ENCODE assay signal across 34 cellular contexts in the genomic region with DNA sequence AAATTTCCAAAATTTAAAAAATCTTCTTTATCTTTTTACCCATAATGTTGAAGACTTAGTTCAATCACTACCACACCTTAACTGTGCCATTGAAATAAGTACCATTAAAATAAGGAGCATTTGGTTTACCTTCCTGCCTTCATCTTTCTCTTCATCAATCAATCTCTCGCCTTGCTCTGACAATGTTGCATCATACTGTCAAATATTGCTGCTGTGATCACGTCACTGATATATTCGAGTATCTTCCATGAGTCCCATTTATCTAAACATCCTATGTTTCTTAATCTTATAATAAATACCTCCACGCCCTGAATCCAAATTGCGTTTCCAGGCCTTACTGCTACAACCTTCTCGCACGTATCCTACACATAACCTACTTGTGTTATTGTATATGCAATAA.
DNase-seq lines count a peak whose midpoint lies in the region; ATAC-seq, FAIRE-seq and TF ChIP-seq lines count a peak whose summit lies in the region.
"Had no signal": no experiment of that assay in that cellular context is flagged by ENCODE, and none has a peak within 500 bp of the region (broad histone marks: within the 10 kb centered on the region; RNA-seq: fewer than 3 reads in every experiment).

No MANE protein-coding gene starts in this region.

- H3K9me3 ChIP-seq in HepG2 (ENCODE audit: low read length) (no peaks in the 10 kb centered on the region), right lobe of liver (no peaks in the 10 kb centered on the region), IMR-90 (ENCODE audit: control insufficient read depth, insufficient read depth, low read length) (no peaks in the 10 kb centered on the region), K562 (replicated peaks; ENCODE audit: control insufficient read depth, insufficient read depth, low read depth, low read length) (no peaks in the 10 kb centered on the region), H1 (ENCODE audit: insufficient read depth in 2 of 2, low read depth in 1 of 2, low read length in 1 of 2) (no peaks in the 10 kb centered on the region)
- H3K9me3 ChIP-seq: A549, BE2C, Caco-2 had no signal

- H3K14ac ChIP-seq in IMR-90 (replicated peaks; ENCODE audit: low read depth, low read length) (no peak overlapping the region), H1 (ENCODE audit: insufficient read length) (no peak overlapping the region)

- H3K23ac ChIP-seq in IMR-90 (ENCODE audit: low read depth, low read length) (no peak overlapping the region), H1 (ENCODE audit: insufficient read length) (no peak overlapping the region)

- H4K20me1 ChIP-seq in HepG2 (ENCODE audit: insufficient read depth, low read length): no peaks in the 10 kb centered on the region
- H4K20me1 ChIP-seq in IMR-90 (ENCODE audit: insufficient read depth, low read length): no peaks in the 10 kb centered on the region
- H4K20me1 ChIP-seq in K562 (replicated peaks; ENCODE audit: control insufficient read depth, insufficient read depth, low read length): no peaks in the 10 kb centered on the region
- H4K20me1 ChIP-seq in H1 (replicated peaks in 1 of 2; ENCODE audit: control insufficient read depth in 1 of 2, insufficient read depth in 2 of 2, low read length in 2 of 2): no peaks in the 10 kb centered on the region
- H4K20me1 ChIP-seq: BLaER1; BLaER1 treated with 17β-estradiol and CSF1 and Interleukin-3, amounts not matched to agents 10 nM and 100 nM had no signal

- no peak overlapping the region for H2AK9ac ChIP-seq in IMR-90 (replicated peaks; ENCODE audit: low read depth, low read length, poor library complexity)

- H3K56ac ChIP-seq in IMR-90 (ENCODE audit: extremely low read depth, insufficient read depth, low read length) (no peak overlapping the region), H1 (replicated peaks; ENCODE audit: insufficient read length, low read depth, low read length) (no peak overlapping the region)

- no peak overlapping the region for H4K8ac ChIP-seq in IMR-90 (ENCODE audit: low read depth in 2 of 2, low read length in 2 of 2)
- no peak overlapping the region for H4K8ac ChIP-seq in H1 (ENCODE audit: extremely low read depth, insufficient read depth, low read length)

- in situ Hi-C loops in HepG2 (cut with HindIII; ENCODE audit: extremely low pct_ligation_motif_present, low pct_unique_long_range_greater_than_20kb): no loop called here
- in situ Hi-C loops in IMR-90 (cut with MboI; ENCODE audit: low sequenced_read_pairs): no loop called here
- in situ Hi-C loops in K562 (cut with MboI): no loop called here

- H3K9ac ChIP-seq in HepG2 (ENCODE audit: insufficient read depth, low read depth, low read length) (no peak overlapping the region), IMR-90 (ENCODE audit: low read depth, low read length) (no peak overlapping the region), K562 (ENCODE audit: insufficient read depth in 1 of 2, low read depth in 2 of 2, low read length in 2 of 2) (no peak overlapping the region), H1 (replicated peaks in 1 of 4; ENCODE audit: extremely low read depth in 1 of 4, low read depth in 3 of 4, low read length in 3 of 4) (no peak overlapping the region)
- H3K9ac ChIP-seq: BLaER1; BLaER1 treated with 17β-estradiol and CSF1 and Interleukin-3, amounts not matched to agents 10 nM and 100 nM had no signal

- H3K79me1 ChIP-seq in IMR-90 (ENCODE audit: low read depth in 1 of 2, low read length in 2 of 2) (no peaks in the 10 kb centered on the region), H1 (ENCODE audit: low read depth, low read length) (no peaks in the 10 kb centered on the region)

- TF ChIP-seq POLR2A in HepG2 (IDR thresholded peaks at IDR 0.05; ENCODE audit: insufficient read depth in 1 of 2, low read depth in 2 of 2, low read length in 2 of 2): no peak
- no peak for TF ChIP-seq POLR2A in right lobe of liver (IDR thresholded peaks at IDR 0.05)
- no peak for TF ChIP-seq POLR2A in IMR-90 (IDR thresholded peaks at IDR 0.05; ENCODE audit: low read depth, low read length)
- no peak for TF ChIP-seq POLR2A in K562 (conservative IDR thresholded peaks at IDR 0.05)
- TF ChIP-seq POLR2A in H1 (IDR thresholded peaks at IDR 0.05; ENCODE audit: control extremely low read depth in 1 of 2, low read depth in 2 of 2, low read length in 2 of 2): no peak

- TF ChIP-seq RAD21 in HepG2 (CRISPR knock-in tag; IDR thresholded peaks at IDR 0.05): no peak
- no peak for TF ChIP-seq RAD21 in IMR-90 (IDR thresholded peaks at IDR 0.05; ENCODE audit: low read length)
- TF ChIP-seq RAD21 in K562 (CRISPR knock-in tag; conservative IDR thresholded peaks at IDR 0.05 in 1 of 2, IDR thresholded peaks at IDR 0.05 in 1 of 2): no peak
- no peak for TF ChIP-seq RAD21 in H1 (IDR thresholded peaks at IDR 0.05 in 1 of 2, conservative IDR thresholded peaks at IDR 0.05 in 1 of 2; ENCODE audit: low read depth in 2 of 2, low read length in 2 of 2)

- no peak overlapping the region for H2AFZ ChIP-seq in HepG2 (ENCODE audit: low read length)
- H2AFZ ChIP-seq in IMR-90 (replicated peaks; ENCODE audit: low read length, poor library complexity): no peak overlapping the region
- no peak overlapping the region for H2AFZ ChIP-seq in K562 (ENCODE audit: low read depth, low read length)
- H2AFZ ChIP-seq in H1 (ENCODE audit: low read length): no peak overlapping the region

- H3K27ac ChIP-seq in HepG2 (ENCODE audit: extremely low read length, insufficient read depth, low read length) (no peak overlapping the region), right lobe of liver (no peak overlapping the region), IMR-90 (ENCODE audit: insufficient read depth, low read length) (no peak overlapping the region), K562 (ENCODE audit: extremely low read depth, low read depth, low read length) (no peak overlapping the region), H1 (ENCODE audit: low read depth, low read length) (no peak overlapping the region)
- H3K27ac ChIP-seq: 22Rv1; A549; BLaER1; BLaER1 treated with 17β-estradiol and CSF1 and Interleukin-3, amounts not matched to agents 10 nM and 100 nM; C4-2B had no signal

- H3K4me2 ChIP-seq in HepG2 (ENCODE audit: low read depth, low read length): no peak overlapping the region
- no peak overlapping the region for H3K4me2 ChIP-seq in IMR-90 (ENCODE audit: low read depth, low read length)
- H3K4me2 ChIP-seq in K562 (ENCODE audit: insufficient read depth, low read length): no peak overlapping the region
- no peak overlapping the region for H3K4me2 ChIP-seq in H1 (ENCODE audit: insufficient read depth in 1 of 2, low read depth in 2 of 2, low read length in 2 of 2)
- H3K4me2 ChIP-seq: A549; BLaER1; BLaER1 treated with 17β-estradiol and CSF1 and Interleukin-3, amounts not matched to agents 10 nM and 100 nM had no signal

- H3K4me1 ChIP-seq in HepG2 (ENCODE audit: insufficient read depth, low read length): no peaks in the 10 kb centered on the region
- no peaks in the 10 kb centered on the region for H3K4me1 ChIP-seq in right lobe of liver
- no peaks in the 10 kb centered on the region for H3K4me1 ChIP-seq in IMR-90 (ENCODE audit: control insufficient read depth, insufficient read depth, low read length)
- H3K4me1 ChIP-seq in K562 (replicated peaks in 1 of 2; ENCODE audit: control insufficient read depth in 2 of 2, insufficient read depth in 2 of 2, low read length in 2 of 2): no peaks in the 10 kb centered on the region
- no peaks in the 10 kb centered on the region for H3K4me1 ChIP-seq in H1 (replicated peaks in 1 of 4; ENCODE audit: control insufficient read depth in 3 of 4, insufficient read depth in 4 of 4, low read length in 3 of 4)

- H4K91ac ChIP-seq in IMR-90 (ENCODE audit: insufficient read depth, low read depth, low read length) (no peak overlapping the region), H1 (replicated peaks; ENCODE audit: insufficient read length, low read length) (no peak overlapping the region)

- POLR2A ChIA-PET in HepG2 (lab: Yijun Ruan, JAX) (no interaction called here), IMR-90 (lab: Charles Lee; ENCODE audit: unreplicated experiment) (no interaction called here), K562 (lab: Yijun Ruan, JAX) (interaction anchor here (0.6 kb wide), 1 partner anchor 40 kb away, joined by 3 read pairs; no protein-coding TSS in a partner anchor), H1 (lab: Charles Lee; ENCODE audit: partially characterized antibody) (no interaction called here)

- FAIRE-seq in HepG2 (lab: Jason Lieb, UNC): no peak
- no peak for FAIRE-seq in K562 (lab: Jason Lieb, UNC)
- FAIRE-seq in H1 (lab: Jason Lieb, UNC): no peak
- FAIRE-seq: A549, D721Med had no signal

- no peak for TF ChIP-seq EP300 in HepG2 (IDR thresholded peaks at IDR 0.05; ENCODE audit: low read depth in 2 of 2, low read length in 2 of 2)
- no peak for TF ChIP-seq EP300 in HepG2 (CRISPR knock-in tag; IDR thresholded peaks at IDR 0.05; ENCODE audit: borderline replicate concordance)
- no peak for TF ChIP-seq EP300 in K562 (IDR thresholded peaks at IDR 0.05; ENCODE audit: low read length)
- no peak for TF ChIP-seq EP300 in H1 (IDR thresholded peaks at IDR 0.05; ENCODE audit: borderline replicate concordance in 1 of 2, low read depth in 2 of 2, low read length in 2 of 2)

- H2BK15ac ChIP-seq in IMR-90 (ENCODE audit: low read depth, low read length): no peak overlapping the region
- no peak overlapping the region for H2BK15ac ChIP-seq in H1 (ENCODE audit: low read length)

- H3K79me2 ChIP-seq in HepG2 (ENCODE audit: insufficient read depth, low read length) (no peaks in the 10 kb centered on the region), K562 (ENCODE audit: control insufficient read depth, insufficient read depth, low read length) (no peaks in the 10 kb centered on the region), H1 (ENCODE audit: control insufficient read depth in 1 of 2, insufficient read depth in 2 of 2, low read length in 2 of 2) (no peaks in the 10 kb centered on the region)

- no peak for TF ChIP-seq CTCF in HepG2 (CRISPR knock-in tag; IDR thresholded peaks at IDR 0.05)
- TF ChIP-seq CTCF in right lobe of liver (IDR thresholded peaks at IDR 0.05): no peak
- TF ChIP-seq CTCF in IMR-90 (conservative IDR thresholded peaks at IDR 0.05; ENCODE audit: low read depth, low read length): no peak
- TF ChIP-seq CTCF in K562 (IDR thresholded peaks at IDR 0.05 in 2 of 3, conservative IDR thresholded peaks at IDR 0.05 in 1 of 3; ENCODE audit: insufficient read depth in 2 of 3, low read depth in 1 of 3, low read length in 3 of 3): no peak
- no peak for TF ChIP-seq CTCF in H1 (IDR thresholded peaks at IDR 0.05; ENCODE audit: control extremely low read depth in 1 of 3, insufficient read depth in 1 of 3, low read depth in 1 of 3, low read length in 3 of 3)

- no peak overlapping the region for H2BK120ac ChIP-seq in IMR-90 (ENCODE audit: low read depth, low read length)
- H2BK120ac ChIP-seq in H1 (replicated peaks; ENCODE audit: low read depth, low read length): no peak overlapping the region

- CTCF ChIA-PET in HepG2 (lab: Yijun Ruan, JAX; ENCODE audit: low intra/inter-chr PET ratio, low total read pairs): no interaction called here
- CTCF ChIA-PET in IMR-90 (lab: Yijun Ruan, JAX): interaction anchor here (0.6 kb wide), 1 partner anchor 8 kb away, joined by 3 read pairs; no protein-coding TSS in a partner anchor
- CTCF ChIA-PET in K562 (lab: Yijun Ruan, JAX; ENCODE audit: low intra/inter-chr PET ratio): no interaction called here
- CTCF ChIA-PET in H1 (lab: Charles Lee; ENCODE audit: partially characterized antibody): interaction anchor here (0.7 to 0.8 kb wide), 2 partner anchors 8 to 193 kb away, joined by 3 read pairs; no protein-coding TSS in a partner anchor

- no peak for ATAC-seq in HepG2
- no peak for ATAC-seq in right lobe of liver
- no peak for ATAC-seq in IMR-90 (ENCODE audit: low read depth)
- ATAC-seq in K562: no peak
- ATAC-seq in HG02642 (IDR thresholded peaks at IDR 0.05; ENCODE audit: poor library complexity, unreplicated experiment): no peak
- ATAC-seq: A549; CD8-positive, alpha-beta T cell had no signal

- H2AK5ac ChIP-seq in IMR-90 (ENCODE audit: low read depth, low read length): no peak overlapping the region
- H2AK5ac ChIP-seq in H1 (ENCODE audit: low read depth, low read length): no peak overlapping the region

- no peaks in the 10 kb centered on the region for H3K9me1 ChIP-seq in IMR-90 (ENCODE audit: insufficient read depth, low read length)
- H3K9me1 ChIP-seq in K562 (ENCODE audit: control insufficient read depth, insufficient read depth, low read length): no peaks in the 10 kb centered on the region

- H3K18ac ChIP-seq in IMR-90 (ENCODE audit: low read depth, low read length): no peak overlapping the region
- no peak overlapping the region for H3K18ac ChIP-seq in H1 (ENCODE audit: extremely low read depth, low read length)

- no peak overlapping the region for H4K5ac ChIP-seq in IMR-90 (ENCODE audit: low read depth, low read length)
- no peak overlapping the region for H4K5ac ChIP-seq in H1 (ENCODE audit: insufficient read length, low read depth, low read length)

- dilution Hi-C loops in IMR-90 (cut with HindIII; ENCODE audit: low sequenced_read_pairs, unreplicated experiment): no loop called here

- 30% methylated on average over 7 of the region's 7 CpGs for WGBS in HepG2 (ENCODE audit: low lambda C conversion rate)
- WGBS in right lobe of liver (ENCODE audit: insufficient coverage, low coverage, low lambda C conversion rate, missing lambda C conversion rate): 93% methylated on average over 7 of the region's 7 CpGs
- no CpG with 5 or more reads among the region's 7 CpGs for WGBS in IMR-90 (ENCODE audit: extremely low coverage in 2 of 2, insufficient read length in 1 of 2), 2 experiments
- 92% methylated on average over 7 of the region's 7 CpGs for WGBS in K562 (ENCODE audit: insufficient coverage, low coverage, missing lambda C conversion rate)
- WGBS in H1 (ENCODE audit: extremely low coverage in 1 of 2, insufficient coverage in 1 of 2, insufficient read length in 1 of 2, insufficient replicate concordance in 2 of 2, low coverage in 1 of 2, low lambda C conversion rate in 2 of 2, missing lambda C conversion rate in 1 of 2), 2 experiments: 93% methylated on average over 7 of the region's 7 CpGs; no CpG with 5 or more reads in 1 of the 2 experiments

- DNase-seq in HepG2 (ENCODE audit: low spot score): no peak
- no peak for DNase-seq in right lobe of liver
- no peak for DNase-seq in IMR-90
- no peak for DNase-seq in K562 (ENCODE audit: extremely low read depth in 1 of 4, low spot score in 3 of 4)
- DNase-seq in H1 (ENCODE audit: low read depth in 1 of 2, low spot score in 2 of 2): no peak
- no peak for DNase-seq in NCI-H82 (lab: John Stamatoyannopoulos, UW)
- no peak for DNase-seq in NCI-H2196 treated with DMSO at 0.1 percent for 48 hours (lab: John Stamatoyannopoulos, UW; ENCODE audit: unreplicated experiment)
- DNase-seq: 8988T; ACHN; AML-193; BE2C; C1 segment of cervical spinal cord; Caco-2; Calu3; CD4-positive, alpha-beta memory T cell; CD4-positive, alpha-beta T cell; CD4-positive, CD25-positive, alpha-beta regulatory T cell; CD8-positive, alpha-beta memory T cell; CD8-positive, alpha-beta T cell; COR-L47; DMS 273 treated with DMSO at 0.1 percent for 48 hours; DMS153; DMS53; DMS79; DMS79 treated with DMSO at 0.1 percent for 48 hours; DND-41; EL had no signal

- H3K27me3 ChIP-seq in HepG2 (ENCODE audit: control insufficient read depth in 1 of 2, insufficient read depth in 2 of 2, low read length in 2 of 2) (no peaks in the 10 kb centered on the region), right lobe of liver (no peaks in the 10 kb centered on the region), IMR-90 (ENCODE audit: control insufficient read depth, insufficient read depth, low read length) (no peaks in the 10 kb centered on the region), K562 (ENCODE audit: control insufficient read depth in 2 of 2, insufficient read depth in 2 of 2, low read length in 2 of 2) (no peaks in the 10 kb centered on the region), H1 (replicated peaks in 1 of 4; ENCODE audit: control insufficient read depth in 3 of 4, extremely low read depth in 1 of 4, insufficient read depth in 3 of 4, low read length in 3 of 4) (no peaks in the 10 kb centered on the region)
- H3K27me3 ChIP-seq: BE2C; BLaER1; BLaER1 treated with 17β-estradiol and CSF1 and Interleukin-3, amounts not matched to agents 10 nM and 100 nM had no signal

- H2BK20ac ChIP-seq in IMR-90 (ENCODE audit: low read depth, low read length): no peak overlapping the region
- H2BK20ac ChIP-seq in H1 (ENCODE audit: low read length): no peak overlapping the region

- intact Hi-C loops in HepG2 (cut with micrococcal nuclease; ENCODE audit: unreplicated experiment) (no loop called here), right lobe of liver (cut with DNase I) (no loop called here), IMR-90 (cut with micrococcal nuclease) (no loop called here), K562 (cut with micrococcal nuclease) (no loop called here)

- BruUV-seq in HepG2 (replicated peaks; lab: Mats Ljungman, UMichigan): no TSS peak
- BruUV-seq in IMR-90 (replicated peaks; lab: Mats Ljungman, UMichigan): no TSS peak
- no TSS peak for BruUV-seq in K562 (replicated peaks; lab: Mats Ljungman, UMichigan)

- no peaks in the 10 kb centered on the region for H3K23me2 ChIP-seq in H1 (ENCODE audit: low read depth, low read length)

- H2BK5ac ChIP-seq in IMR-90 (ENCODE audit: low read depth, low read length, poor library complexity, severe bottlenecking) (no peak overlapping the region), H1 (ENCODE audit: low read depth, low read length) (no peak overlapping the region)

- H3K4ac ChIP-seq in IMR-90 (ENCODE audit: low read depth, low read length) (no peak overlapping the region), H1 (replicated peaks; ENCODE audit: insufficient read length, low read depth, low read length) (no peak overlapping the region)

- H2BK12ac ChIP-seq in H1 (ENCODE audit: low read depth, low read length): no peak overlapping the region

- H3K4me3 ChIP-seq in HepG2 (replicated peaks in 1 of 3; ENCODE audit: insufficient read depth in 1 of 3, low read depth in 2 of 3, low read length in 3 of 3): no peak overlapping the region
- no peak overlapping the region for H3K4me3 ChIP-seq in right lobe of liver
- no peak overlapping the region for H3K4me3 ChIP-seq in IMR-90 (ENCODE audit: insufficient read depth, low read depth, low read length)
- no peak overlapping the region for H3K4me3 ChIP-seq in K562
- no peak overlapping the region for H3K4me3 ChIP-seq in H1 (ENCODE audit: extremely low read depth in 1 of 4, insufficient read depth in 2 of 4, low read depth in 3 of 4, low read length in 4 of 4)
- H3K4me3 ChIP-seq: A549; BLaER1; BLaER1 treated with 17β-estradiol and CSF1 and Interleukin-3, amounts not matched to agents 10 nM and 100 nM had no signal

- H3K36me3 ChIP-seq in HepG2 (replicated peaks in 1 of 2; ENCODE audit: control insufficient read depth in 1 of 2, insufficient read depth in 2 of 2, low read length in 2 of 2) (no peaks in the 10 kb centered on the region), right lobe of liver (no peaks in the 10 kb centered on the region), IMR-90 (ENCODE audit: control insufficient read depth, insufficient read depth, low read length) (no peaks in the 10 kb centered on the region), K562 (ENCODE audit: control insufficient read depth, insufficient read depth, low read length) (peaks cover 2% of the 10 kb centered on the region; the same call in 1 of the 3 replicates), H1 (ENCODE audit: control insufficient read depth in 2 of 4, insufficient read depth in 4 of 4, low read length in 3 of 4) (no peaks in the 10 kb centered on the region)
- H3K36me3 ChIP-seq: BE2C had no signal

Comparison
In these comparisons a context has a peak if more than half of its experiments do, and no peak if none do; other contexts are left out.
1. CTCF ChIA-PET loops: an anchor here in IMR-90 (0.6 kb wide) and H1 (0.7 to 0.8 kb wide); none called in HepG2 and K562.
2. Of the 241 proteins assayed by ChIP-seq in both HepG2 and K562: peak only in HepG2: none; only in K562: CEBPG; in both: CEBPB; in neither: 236; mixed calls (peak in some experiments, not most) for 3.